ENCODE assay signal across 12 cellular contexts in the genomic region with DNA sequence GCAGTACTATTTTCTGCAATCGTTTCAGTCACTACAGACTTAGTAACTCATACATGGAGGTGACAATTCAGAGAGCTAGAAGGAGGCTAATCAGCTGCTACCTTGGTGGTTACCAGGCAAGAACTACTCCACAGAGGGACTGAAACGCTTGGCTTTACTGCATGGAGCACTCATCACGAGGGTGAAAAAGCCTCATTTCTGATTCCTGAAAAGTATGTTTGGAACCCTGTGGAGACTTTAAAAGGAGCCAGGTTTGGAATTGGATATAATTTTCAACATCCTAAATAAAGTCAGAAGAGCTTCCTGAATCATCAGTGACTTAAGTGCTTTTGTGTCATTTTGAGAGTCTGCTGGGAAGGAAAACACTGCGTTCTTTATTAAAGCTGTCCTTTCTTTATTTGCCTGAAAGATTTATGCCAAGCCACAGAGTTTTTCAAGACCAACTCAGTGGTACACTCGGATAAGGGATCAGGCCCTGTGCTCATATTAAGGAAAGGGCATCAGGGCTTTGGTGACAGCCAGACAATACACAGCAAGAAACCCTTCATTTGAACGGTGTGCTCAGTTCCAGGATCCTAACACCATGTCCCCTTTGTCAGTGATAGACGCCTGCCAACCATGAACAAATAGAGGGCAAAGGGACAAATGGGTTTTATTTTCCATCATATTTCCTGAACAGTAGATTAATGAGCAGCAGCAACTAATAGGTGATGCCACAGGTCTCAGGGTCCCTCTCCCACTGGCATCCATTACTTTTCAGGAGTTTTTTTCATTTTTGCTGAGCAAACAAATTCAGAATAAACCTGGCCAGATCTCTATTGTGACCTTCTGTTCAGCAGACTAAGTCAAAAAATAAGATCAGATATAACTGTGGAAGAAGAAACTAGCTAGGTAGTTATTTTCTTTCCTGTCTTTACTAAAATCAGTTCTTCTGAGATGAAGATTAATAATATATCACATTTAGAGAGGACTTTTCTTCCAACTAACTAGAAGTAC.
DNase-seq lines count a peak whose midpoint lies in the region; ATAC-seq and TF ChIP-seq lines count a peak whose summit lies in the region.
"Had no signal": no experiment of that assay in that cellular context is flagged by ENCODE, and none has a peak within 500 bp of the region (broad histone marks: within the 10 kb centered on the region; RNA-seq: fewer than 3 reads in every experiment).

No MANE protein-coding gene starts in this region.

- peak overlapping the region; percentile 45 for H3K27ac ChIP-seq in VCaP
- H3K27ac ChIP-seq in left ventricle myocardium inferior (replicated peaks): peak overlapping the region; percentile 75
- peak overlapping the region; percentile 88 for H3K27ac ChIP-seq in substantia nigra (ENCODE audit: low read depth, low read length, poor library complexity, severe bottlenecking)

- TF ChIP-seq CTCF in VCaP (conservative IDR thresholded peaks at IDR 0.05) (no peak), left ventricle myocardium inferior (IDR thresholded peaks at IDR 0.05; ENCODE audit: borderline replicate concordance) (no peak)

- peak in 2 of 3 experiments; percentile 37 to 48 for DNase-seq in NCI-H1417 (lab: John Stamatoyannopoulos, UW)
- no peak for DNase-seq in NCI-H1417 treated with DMSO at 0.1 percent for 48 hours (lab: John Stamatoyannopoulos, UW)
- DNase-seq in left ventricle myocardium inferior: no peak
- DNase-seq in substantia nigra (lab: John Stamatoyannopoulos, UW): peak in 24 of 49 donors; percentile 3 to 69 (median 15)
- DNase-seq: 8988T, GOT3, islet precursor cell, trophoblast cell had no signal

- H3K4me3 ChIP-seq in left ventricle myocardium inferior: no peak overlapping the region

- peaks cover 12% of the 10 kb centered on the region for H3K36me3 ChIP-seq in left ventricle myocardium inferior

- ATAC-seq in GM21717 (IDR thresholded peaks at IDR 0.05; ENCODE audit: unreplicated experiment): no peak
- no peak for ATAC-seq in HG03139 (IDR thresholded peaks at IDR 0.05; ENCODE audit: unreplicated experiment)
- no peak for ATAC-seq in GM21529 (IDR thresholded peaks at IDR 0.05; ENCODE audit: unreplicated experiment)

- H3K4me1 ChIP-seq in left ventricle myocardium inferior: peaks cover 18% of the 10 kb centered on the region

- no peaks in the 10 kb centered on the region for H3K27me3 ChIP-seq in left ventricle myocardium inferior (ENCODE audit: low read depth)

- intact Hi-C loops in left ventricle myocardium inferior (cut with micrococcal nuclease): no loop called here

- H3K9me3 ChIP-seq in left ventricle myocardium inferior (replicated peaks): no peaks in the 10 kb centered on the region

Comparison
In these comparisons a context has a peak if more than half of its experiments do, and no peak if none do; other contexts are left out.
1. DNase-seq: peak in NCI-H1417 (2 of 3); none in NCI-H1417 treated with DMSO at 0.1 percent for 48 hours (single experiment) and left ventricle myocardium inferior (single experiment).
2. Peak in every context shown above with its lines, with median percentiles within 50 percentile points of each other: H3K27ac ChIP-seq.